Comparison of ENCODE assay signal across 9 cellular contexts in the genomic region with DNA sequence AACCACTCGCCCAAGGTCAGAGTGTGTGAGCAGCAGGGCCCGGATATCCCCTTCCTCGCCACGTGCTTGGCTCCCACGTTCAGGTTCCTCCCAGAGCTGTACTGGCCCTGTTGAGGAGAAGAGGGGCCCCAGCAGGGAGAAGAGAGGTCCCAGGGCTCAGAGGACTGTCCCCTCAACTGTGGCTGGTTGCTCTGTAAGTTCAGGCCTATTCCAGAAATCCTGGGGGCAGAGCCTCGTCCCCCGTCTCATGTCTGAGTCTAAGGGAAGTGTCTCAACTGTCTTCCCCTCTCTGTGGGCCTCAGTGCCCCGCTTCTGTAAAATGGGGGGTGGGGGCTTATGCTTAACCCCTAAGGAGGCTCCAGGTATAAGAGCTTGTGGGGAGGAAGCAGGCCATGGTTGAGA. TPM values are rescaled to one million over a fixed set of nuclear protein-coding genes. Genes with fewer than 3 reads are reported as not detected.
DNase-seq lines count a peak whose midpoint lies in the region; ATAC-seq and TF ChIP-seq lines count a peak whose summit lies in the region.
"Had no signal": no experiment of that assay in that cellular context is flagged by ENCODE, and none has a peak within 500 bp of the region (broad histone marks: within the 10 kb centered on the region; RNA-seq: fewer than 3 reads in every experiment).

No MANE protein-coding gene starts in this region.

- H3K9me3 Mint-ChIP-seq in central memory CD8-positive, alpha-beta T cell = no peaks in the 10 kb centered on the region

- H3K4me3 ChIP-seq in GM08714 (ENCODE audit: low read length) = peak overlapping the region; percentile 8; the same call in 1 of the 2 replicates
- no peak overlapping the region for H3K4me3 ChIP-seq in Peyer's patch
- no peak overlapping the region for H3K4me3 ChIP-seq in sigmoid colon
- H3K4me3 ChIP-seq in trophoblast cell (ENCODE audit: low read depth, low read length) = no peak overlapping the region

- H3K4ac ChIP-seq in trophoblast cell (ENCODE audit: low read depth, low read length) = no peak overlapping the region

- H3K27me3 ChIP-seq in Peyer's patch (no peaks in the 10 kb centered on the region), sigmoid colon (no peaks in the 10 kb centered on the region), trophoblast cell (ENCODE audit: insufficient read depth, low read length) (no peaks in the 10 kb centered on the region)

- peaks cover 17% of the 10 kb centered on the region for H3K79me2 ChIP-seq in trophoblast cell (ENCODE audit: control insufficient read depth, insufficient read depth, low read length, poor library complexity)

- no peak overlapping the region for H2BK5ac ChIP-seq in trophoblast cell (ENCODE audit: low read depth, low read length, poor library complexity)

- peaks cover 15% of the 10 kb centered on the region for H3K79me1 ChIP-seq in trophoblast cell (ENCODE audit: low read length)

- no peak overlapping the region for H2BK12ac ChIP-seq in trophoblast cell (ENCODE audit: low read length)

- H3K9me3 ChIP-seq in Peyer's patch (no peaks in the 10 kb centered on the region), sigmoid colon (no peaks in the 10 kb centered on the region), trophoblast cell (ENCODE audit: insufficient read depth, low read depth, low read length) (no peaks in the 10 kb centered on the region)

- DNase-seq in Peyer's patch (peak; percentile 50 to 70 (median 59)), sigmoid colon (no peak), trophoblast cell (no peak)
- no peak for DNase-seq in central memory CD8-positive, alpha-beta T cell (ENCODE audit: low spot score in 2 of 2)
- DNase-seq in effector CD8-positive, alpha-beta T cell (lab: John Stamatoyannopoulos, UW) = no peak

- TF ChIP-seq POLR2A in Peyer's patch (IDR thresholded peaks at IDR 0.05) (no peak), sigmoid colon (IDR thresholded peaks at IDR 0.05) (no peak)

- no peak overlapping the region for H3K9ac ChIP-seq in trophoblast cell (ENCODE audit: low read length)

- H3K36me3 ChIP-seq in Peyer's patch = peaks cover 0 to 30% (median 0%) of the 10 kb centered on the region in 3 donors
- H3K36me3 ChIP-seq in sigmoid colon = peaks cover 9 to 25% (median 21%) of the 10 kb centered on the region in 4 donors
- H3K36me3 ChIP-seq in trophoblast cell (ENCODE audit: control insufficient read depth in 1 of 2, insufficient read depth in 2 of 2, low read length in 2 of 2) = peaks cover 26 to 29% of the 10 kb centered on the region in 2 experiments

- no peak overlapping the region for H3K4me2 ChIP-seq in trophoblast cell (ENCODE audit: low read length)

- peak; percentile 37 for ATAC-seq in central memory CD8-positive, alpha-beta T cell (replicated peaks; ENCODE audit: extremely low read depth, poor library complexity, severe bottlenecking)
- ATAC-seq in HG03342 (IDR thresholded peaks at IDR 0.05; ENCODE audit: unreplicated experiment) (no peak), HG03520 (IDR thresholded peaks at IDR 0.05; ENCODE audit: unreplicated experiment) (no peak)
- ATAC-seq: HCT116 had no signal

- intact Hi-C loops in sigmoid colon (cut with DNase I) = no loop called here

- H3K36me3 Mint-ChIP-seq in central memory CD8-positive, alpha-beta T cell (ENCODE audit: insufficient read depth) = peaks cover 20% of the 10 kb centered on the region

- no peaks in the 10 kb centered on the region for H3K27me3 Mint-ChIP-seq in central memory CD8-positive, alpha-beta T cell

- peak overlapping the region; percentile 92 for H3K27ac Mint-ChIP-seq in central memory CD8-positive, alpha-beta T cell (ENCODE audit: low read depth)

- no peak overlapping the region for H4K8ac ChIP-seq in trophoblast cell (ENCODE audit: low read depth, low read length)

- no peak overlapping the region for H4K91ac ChIP-seq in trophoblast cell (ENCODE audit: low read depth, low read length)

- H3K18ac ChIP-seq in trophoblast cell (ENCODE audit: low read length) = no peak overlapping the region

- no peak overlapping the region for H2BK120ac ChIP-seq in trophoblast cell (ENCODE audit: insufficient read depth, low read length, poor library complexity)

- no peak overlapping the region for H3K23ac ChIP-seq in trophoblast cell (ENCODE audit: low read length)

- WGBS in sigmoid colon, 2 donors = 23 to 27% methylated on average over 8 of the region's 8 CpGs
- WGBS in trophoblast cell (ENCODE audit: extremely low coverage, insufficient coverage, insufficient read length) = no CpG with 5 or more reads among the region's 8 CpGs

- H3K4me1 ChIP-seq in Peyer's patch = peaks cover 4 to 61% (median 28%) of the 10 kb centered on the region in 4 donors
- H3K4me1 ChIP-seq in sigmoid colon = peaks cover 0 to 58% (median 55%) of the 10 kb centered on the region in 4 donors
- peaks cover 0 to 9% of the 10 kb centered on the region in 2 experiments for H3K4me1 ChIP-seq in trophoblast cell (ENCODE audit: control insufficient read depth in 1 of 2, insufficient read depth in 2 of 2, low read length in 2 of 2)

- H2AFZ ChIP-seq in trophoblast cell (ENCODE audit: insufficient read depth, low read length, poor library complexity) = no peak overlapping the region

- H4K12ac ChIP-seq in trophoblast cell (ENCODE audit: low read depth, low read length) = no peak overlapping the region

- TF ChIP-seq CTCF in Peyer's patch (IDR thresholded peaks at IDR 0.05) (no peak), sigmoid colon (IDR thresholded peaks at IDR 0.05) (no peak)

- H3K27ac ChIP-seq in Peyer's patch (peak overlapping the region; percentile 45 to 75 (median 68)), sigmoid colon (peak overlapping the region; percentile 39 to 68 (median 66)), trophoblast cell (ENCODE audit: low read depth, low read length) (no peak overlapping the region)

- no peak overlapping the region for H3K14ac ChIP-seq in trophoblast cell (ENCODE audit: low read length)

- peaks cover 67% of the 10 kb centered on the region for H3K4me1 Mint-ChIP-seq in central memory CD8-positive, alpha-beta T cell

- peak overlapping the region; percentile 76 for H3K4me3 Mint-ChIP-seq in central memory CD8-positive, alpha-beta T cell

- H2AK5ac ChIP-seq in trophoblast cell (ENCODE audit: low read length) = no peak overlapping the region

- no peak for TF ChIP-seq EP300 in sigmoid colon (IDR thresholded peaks at IDR 0.05)

RNA-seq across cellular contexts. Expression of gene PPP5C, which starts 3.9 kb away (rescaled TPM):
- total RNA-seq in Peyer's patch (100 to 1,000 TPM in 3 of 4 donors, 10 to 100 TPM in 1; 68.8 to 214 (median 129) TPM), sigmoid colon (10 to 100 TPM; 37.1 to 61.5 (median 46.5) TPM)
- polyA plus RNA-seq in sigmoid colon = 10 to 100 TPM; 27.6 to 62.3 (median 37.7) TPM
- 49.7 and 52.0 TPM in 2 replicates for polyA plus RNA-seq in trophoblast cell (2013)

RNA-seq across cellular contexts. Expression of gene HIF3A, which starts 53.9 kb away (rescaled TPM):
- total RNA-seq in Peyer's patch = 100 to 1,000 TPM in 2 of 4 donors, 10 to 100 TPM in 2; 18.4 to 262 (median 91.2) TPM
- 100 to 1,000 TPM in 2 of 4 donors, 10 to 100 TPM in 2; 63.0 to 310 (median 121) TPM for total RNA-seq in sigmoid colon
- polyA plus RNA-seq in sigmoid colon = 10 to 100 TPM in 1 of 3 donors, 1 to 10 TPM in 2; 1.8 to 26.6 (median 7.2) TPM
- 7.6 and 9.8 TPM in 2 replicates for polyA plus RNA-seq in trophoblast cell (2013)

Comparison
In these comparisons a context has a peak if more than half of its experiments do, and no peak if none do; other contexts are left out.
1. DNase-seq: peak in Peyer's patch (3 of 3); none in central memory CD8-positive, alpha-beta T cell (0 of 2), sigmoid colon (single experiment), trophoblast cell (0 of 2) and effector CD8-positive, alpha-beta T cell (single experiment).